13 cellular contexts compared by ENCODE assay signal in the genomic region with DNA sequence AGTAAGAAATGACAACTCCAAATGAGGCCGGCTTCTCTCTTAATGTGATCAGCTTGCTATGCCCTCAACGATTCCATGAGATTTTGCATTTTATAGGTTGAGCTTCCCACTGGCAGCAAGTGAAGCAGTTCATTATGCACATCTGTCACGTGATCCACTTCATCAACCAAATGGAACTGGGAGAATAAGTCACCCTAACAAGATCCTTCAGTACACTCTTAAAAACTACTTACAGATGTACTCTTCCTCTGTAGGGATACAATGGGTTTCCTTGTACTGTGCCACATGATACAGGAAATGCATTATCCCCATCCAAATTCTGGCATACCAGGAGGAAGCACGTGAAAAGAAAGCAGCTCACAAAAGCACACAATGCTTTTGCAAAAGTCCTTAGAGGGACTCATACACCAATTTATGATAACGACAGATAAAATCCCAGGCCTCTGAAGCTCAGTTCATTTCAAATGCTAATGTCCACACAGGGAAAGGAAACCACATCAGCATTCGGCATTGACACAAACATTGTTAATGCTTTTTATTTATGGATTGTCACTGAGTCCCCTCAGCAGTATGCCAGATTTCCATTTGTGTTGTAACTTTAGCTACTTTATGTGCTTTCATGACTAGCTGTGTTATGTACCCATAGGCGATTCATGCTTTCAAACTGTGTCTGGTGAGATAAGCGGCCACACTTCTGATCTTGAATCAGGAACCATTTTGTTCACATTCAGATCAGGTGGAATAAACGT.
DNase-seq lines count a peak whose midpoint lies in the region; ATAC-seq lines count a peak whose summit lies in the region.
"Had no signal": no experiment of that assay in that cellular context is flagged by ENCODE, and none has a peak within 500 bp of the region (broad histone marks: within the 10 kb centered on the region; RNA-seq: fewer than 3 reads in every experiment).

No MANE protein-coding gene starts in this region.

- ATAC-seq in GM21381 (IDR thresholded peaks at IDR 0.05; ENCODE audit: unreplicated experiment): no peak
- ATAC-seq: A549; activated CD4-positive, alpha-beta T cell treated with anti-CD3 and anti-CD28 coated beads for 36 hours; naive thymus-derived CD8-positive, alpha-beta T cell; stimulated activated naive CD8-positive, alpha-beta T cell treated with anti-CD3 and anti-CD28 coated beads, Interleukin-15, Interleukin-2, amounts not matched to agents 100 U/mL and 50 U/mL, for 24 hours had no signal

- H3K27ac ChIP-seq in substantia nigra (ENCODE audit: low read depth, low read length, poor library complexity, severe bottlenecking): peak overlapping the region; percentile 22
- H3K27ac ChIP-seq: A549 had no signal

- peak; percentile 54 for DNase-seq in NCI-H2171 treated with DMSO at 0.1 percent for 48 hours (lab: John Stamatoyannopoulos, UW)
- no peak for DNase-seq in NCI-H2171 (lab: John Stamatoyannopoulos, UW)
- DNase-seq in NCI-H526 (lab: John Stamatoyannopoulos, UW): peak; percentile 91 to 94
- DNase-seq in globus pallidus (ENCODE audit: low spot score): peak; percentile 62
- DNase-seq in substantia nigra (lab: John Stamatoyannopoulos, UW): peak in 3 of 49 donors; percentile 18 to 29 (median 22)
- DNase-seq in activated CD4-positive, alpha-beta T cell treated with anti-CD3 and anti-CD28 coated beads for 4 hours: no peak
- DNase-seq in activated CD8-positive, alpha-beta memory T cell treated with anti-CD3 and anti-CD28 coated beads for 24 hours: no peak
- DNase-seq: activated CD4-positive, alpha-beta T cell treated with anti-CD3 and anti-CD28 coated beads for 36 hours; activated naive CD4-positive, alpha-beta T cell treated with anti-CD3 and anti-CD28 coated beads for 36 hours; naive thymus-derived CD8-positive, alpha-beta T cell; stimulated activated naive CD8-positive, alpha-beta T cell treated with anti-CD3 and anti-CD28 coated beads, Interleukin-15, Interleukin-2, amounts not matched to agents 100 U/mL and 50 U/mL, for 24 hours had no signal

Comparison
In these comparisons a context has a peak if more than half of its experiments do, and no peak if none do; other contexts are left out.
1. DNase-seq: peak in NCI-H2171 treated with DMSO at 0.1 percent for 48 hours (single experiment), NCI-H526 (2 of 2) and globus pallidus (single experiment); none in NCI-H2171 (single experiment), activated CD4-positive, alpha-beta T cell treated with anti-CD3 and anti-CD28 coated beads for 4 hours (0 of 2) and activated CD8-positive, alpha-beta memory T cell treated with anti-CD3 and anti-CD28 coated beads for 24 hours (single experiment).